Comparison of ENCODE assay signal across 20 cellular contexts in the genomic region with DNA sequence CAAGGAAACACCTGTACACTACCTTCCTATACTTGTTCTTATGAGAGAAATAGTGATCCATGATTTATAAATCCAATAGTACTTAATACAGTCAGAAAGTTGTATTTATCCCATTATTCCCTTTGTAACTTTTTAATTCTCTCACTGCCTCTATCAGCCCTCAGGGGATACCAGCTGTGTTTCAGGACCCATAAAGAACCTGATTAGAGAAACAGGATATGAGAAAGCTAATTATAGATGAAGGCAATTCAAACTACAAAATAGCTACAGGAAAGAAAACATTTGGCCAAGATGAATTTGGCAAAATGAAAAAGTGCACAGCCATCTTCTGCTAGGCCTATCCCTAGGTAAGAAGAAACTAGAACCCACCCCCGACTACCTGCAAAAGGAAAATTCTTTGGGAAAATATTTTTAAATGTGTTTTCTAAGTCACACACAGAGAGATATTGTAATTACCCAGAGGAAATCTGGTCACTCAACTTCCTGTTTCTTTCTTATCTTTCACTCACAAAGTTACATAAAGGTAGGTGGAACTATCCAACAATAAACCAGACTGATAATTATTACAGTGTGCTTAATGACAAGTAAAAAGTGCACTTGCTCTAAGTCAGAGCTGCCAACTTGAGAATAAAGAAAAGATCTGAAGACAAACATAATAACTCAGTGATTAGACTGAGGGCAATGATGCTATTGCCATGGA.
DNase-seq lines count a peak whose midpoint lies in the region; ATAC-seq and TF ChIP-seq lines count a peak whose summit lies in the region.
"Had no signal": no experiment of that assay in that cellular context is flagged by ENCODE, and none has a peak within 500 bp of the region (broad histone marks: within the 10 kb centered on the region; RNA-seq: fewer than 3 reads in every experiment).

No MANE protein-coding gene starts in this region.

- H3K27me3 Mint-ChIP-seq in activated B cell treated with CpG ODN at 0.5 μM for 24 hours, result no peaks in the 10 kb centered on the region
- H3K27me3 Mint-ChIP-seq: activated CD8-positive, alpha-beta T cell treated with anti-CD3 and anti-CD28 coated beads for 36 hours; stimulated activated naive CD8-positive, alpha-beta T cell treated with anti-CD3 and anti-CD28 coated beads, Interleukin-15, amount 100 ng/mL, for 72 hours had no signal

- H3K4me3 ChIP-seq in thyroid gland (replicated peaks in 1 of 3) (no peak overlapping the region), stomach (no peak overlapping the region)
- H3K4me3 ChIP-seq: breast epithelium, heart left ventricle, Peyer's patch had no signal

- H3K4me1 Mint-ChIP-seq in activated B cell treated with CpG ODN at 0.5 μM for 24 hours, result peaks cover 56% of the 10 kb centered on the region
- H3K4me1 Mint-ChIP-seq: stimulated activated naive CD8-positive, alpha-beta T cell treated with anti-CD3 and anti-CD28 coated beads, Interleukin-15, amount 100 ng/mL, for 72 hours had no signal

- H3K27me3 ChIP-seq in thyroid gland (no peaks in the 10 kb centered on the region), stomach (no peaks in the 10 kb centered on the region)
- H3K27me3 ChIP-seq: heart left ventricle, Peyer's patch had no signal

- no peaks in the 10 kb centered on the region for H3K4me1 ChIP-seq in thyroid gland
- H3K4me1 ChIP-seq in stomach, result no peaks in the 10 kb centered on the region
- H3K4me1 ChIP-seq: breast epithelium, heart left ventricle, Peyer's patch had no signal

- POLR2A ChIA-PET in activated B cell treated with CpG ODN at 0.5 μM for 24 hours (lab: Charles Lee), result interaction anchor here (0.7 to 1.6 kb wide), 2 partner anchors 37 to 51 kb away, joined by 4 to 5 read pairs; no protein-coding TSS in a partner anchor

- H3K36me3 ChIP-seq in thyroid gland (no peaks in the 10 kb centered on the region), stomach (no peaks in the 10 kb centered on the region)
- H3K36me3 ChIP-seq: breast epithelium, heart left ventricle, Peyer's patch had no signal

- peak overlapping the region; percentile 21 for H3K4me3 Mint-ChIP-seq in activated B cell treated with CpG ODN at 0.5 μM for 24 hours
- H3K4me3 Mint-ChIP-seq: activated CD8-positive, alpha-beta T cell treated with anti-CD3 and anti-CD28 coated beads for 36 hours; H9; stimulated activated naive CD8-positive, alpha-beta T cell treated with anti-CD3 and anti-CD28 coated beads, Interleukin-15, amount 100 ng/mL, for 72 hours; T-helper 2 cell treated with Interferon-gamma antibody and Interleukin-4, amounts not matched to agents 5 μg/mL and 100 μg/mL, for 36 hours had no signal

- TF ChIP-seq CTCF in activated B cell treated with CpG ODN at 0.5 μM for 24 hours (IDR thresholded peaks at IDR 0.05), result no peak
- TF ChIP-seq CTCF in thyroid gland (IDR thresholded peaks at IDR 0.05), result no peak
- no peak for TF ChIP-seq CTCF in stomach (IDR thresholded peaks at IDR 0.05)

- no peak for TF ChIP-seq EP300 in stomach (IDR thresholded peaks at IDR 0.05)

- H3K9me3 ChIP-seq in thyroid gland (no peaks in the 10 kb centered on the region), stomach (no peaks in the 10 kb centered on the region)
- H3K9me3 ChIP-seq: breast epithelium, heart left ventricle, Peyer's patch had no signal

- intact Hi-C loops in activated B cell treated with CpG ODN at 0.5 μM for 24 hours (cut with micrococcal nuclease), result loop anchor here (1.0 to 10.0 kb wide), 2 partner anchors 37 to 167 kb away; no protein-coding TSS in a partner anchor
- intact Hi-C loops in thyroid gland (cut with DNase I), result no loop called here
- intact Hi-C loops in stomach (cut with DNase I; ENCODE audit: low total_unique reads), result no loop called here

- 74 to 81% methylated on average over 1 of the region's 1 CpG for WGBS in thyroid gland, 2 donors
- WGBS in stomach, 5 donors, result 11 to 71% (median 42%) methylated on average over 1 of the region's 1 CpG

- H3K27ac Mint-ChIP-seq in activated B cell treated with CpG ODN at 0.5 μM for 24 hours, result peak overlapping the region; percentile 83
- H3K27ac Mint-ChIP-seq in activated naive CD4-positive, alpha-beta T cell treated with anti-CD3 and anti-CD28 coated beads, Interleukin-2, amount 50 U/mL, for 72 hours, result no peak overlapping the region
- H3K27ac Mint-ChIP-seq: activated CD8-positive, alpha-beta T cell treated with anti-CD3 and anti-CD28 coated beads for 36 hours; H9; stimulated activated naive CD8-positive, alpha-beta T cell treated with anti-CD3 and anti-CD28 coated beads, Interleukin-15, amount 100 ng/mL, for 72 hours; T-helper 2 cell treated with Interferon-gamma antibody and Interleukin-4, amounts not matched to agents 5 μg/mL and 100 μg/mL, for 36 hours had no signal

- peak; percentile 60 for ATAC-seq in GM18867 (IDR thresholded peaks at IDR 0.05; ENCODE audit: unreplicated experiment)
- peak; percentile 59 for ATAC-seq in GM21619 (IDR thresholded peaks at IDR 0.05; ENCODE audit: unreplicated experiment)
- ATAC-seq in HG03175 (IDR thresholded peaks at IDR 0.05; ENCODE audit: unreplicated experiment), result peak; percentile 78
- ATAC-seq in activated B cell treated with CpG ODN at 0.5 μM for 24 hours (ENCODE audit: low read depth), result peak; percentile 61
- ATAC-seq in activated naive CD4-positive, alpha-beta T cell treated with anti-CD3 and anti-CD28 coated beads, Interleukin-2, amount 50 U/mL, for 72 hours, result no peak
- ATAC-seq: activated CD8-positive, alpha-beta T cell treated with anti-CD3 and anti-CD28 coated beads for 36 hours; heart left ventricle; left cardiac atrium; stimulated activated naive CD8-positive, alpha-beta T cell treated with anti-CD3 and anti-CD28 coated beads, Interleukin-15, amount 100 ng/mL, for 72 hours had no signal

- TF ChIP-seq POLR2A in thyroid gland (IDR thresholded peaks at IDR 0.05) (no peak), stomach (IDR thresholded peaks at IDR 0.05) (no peak)

- H3K36me3 Mint-ChIP-seq in activated B cell treated with CpG ODN at 0.5 μM for 24 hours (ENCODE audit: low read depth), result no peaks in the 10 kb centered on the region
- H3K36me3 Mint-ChIP-seq in activated naive CD4-positive, alpha-beta T cell treated with anti-CD3 and anti-CD28 coated beads, Interleukin-2, amount 50 U/mL, for 72 hours, result no peaks in the 10 kb centered on the region

- CTCF ChIA-PET in activated B cell treated with CpG ODN at 0.5 μM for 24 hours (lab: Charles Lee), result no interaction called here

- no peak for DNase-seq in activated B cell treated with CpG ODN at 0.5 μM for 24 hours
- DNase-seq in activated naive CD4-positive, alpha-beta T cell treated with anti-CD3 and anti-CD28 coated beads, Interleukin-2, amount 50 U/mL, for 72 hours (ENCODE audit: low spot score in 2 of 2), result no peak
- DNase-seq in HuH-7 (ENCODE audit: low spot score), result no peak
- DNase-seq in thyroid gland, result no peak
- DNase-seq in stomach, result no peak
- DNase-seq: activated CD8-positive, alpha-beta T cell treated with anti-CD3 and anti-CD28 coated beads for 36 hours; AML-193; H9; heart left ventricle; left cardiac atrium; NCI-H1105; NCI-H446 treated with DMSO at 0.1 percent for 48 hours; Peyer's patch; stimulated activated CD4-positive, alpha-beta T cell treated with anti-CD3 and anti-CD28 coated beads, Interleukin-4, amount 100 ng/mL, for 24 hours; stimulated activated naive CD8-positive, alpha-beta T cell treated with anti-CD3 and anti-CD28 coated beads, Interleukin-15, amount 100 ng/mL, for 72 hours had no signal

- H3K27ac ChIP-seq in thyroid gland (no peak overlapping the region), stomach (no peak overlapping the region)
- H3K27ac ChIP-seq: breast epithelium, heart left ventricle, Peyer's patch had no signal

- H3K9me3 Mint-ChIP-seq in activated B cell treated with CpG ODN at 0.5 μM for 24 hours, result no peaks in the 10 kb centered on the region
- H3K9me3 Mint-ChIP-seq in activated naive CD4-positive, alpha-beta T cell treated with anti-CD3 and anti-CD28 coated beads, Interleukin-2, amount 50 U/mL, for 72 hours, result peaks cover 0 to 3% of the 10 kb centered on the region in 2 donors
- H3K9me3 Mint-ChIP-seq: activated CD8-positive, alpha-beta T cell treated with anti-CD3 and anti-CD28 coated beads for 36 hours; H9; T-helper 2 cell treated with Interferon-gamma antibody and Interleukin-4, amounts not matched to agents 5 μg/mL and 100 μg/mL, for 36 hours had no signal

Comparison
In these comparisons a context has a peak if more than half of its experiments do, and no peak if none do; other contexts are left out.
1. ATAC-seq: peak in GM18867 (single experiment), GM21619 (single experiment), HG03175 (single experiment) and activated B cell treated with CpG ODN at 0.5 μM for 24 hours (single experiment); none in activated naive CD4-positive, alpha-beta T cell treated with anti-CD3 and anti-CD28 coated beads, Interleukin-2, amount 50 U/mL, for 72 hours (0 of 2).